In the genomic region with DNA sequence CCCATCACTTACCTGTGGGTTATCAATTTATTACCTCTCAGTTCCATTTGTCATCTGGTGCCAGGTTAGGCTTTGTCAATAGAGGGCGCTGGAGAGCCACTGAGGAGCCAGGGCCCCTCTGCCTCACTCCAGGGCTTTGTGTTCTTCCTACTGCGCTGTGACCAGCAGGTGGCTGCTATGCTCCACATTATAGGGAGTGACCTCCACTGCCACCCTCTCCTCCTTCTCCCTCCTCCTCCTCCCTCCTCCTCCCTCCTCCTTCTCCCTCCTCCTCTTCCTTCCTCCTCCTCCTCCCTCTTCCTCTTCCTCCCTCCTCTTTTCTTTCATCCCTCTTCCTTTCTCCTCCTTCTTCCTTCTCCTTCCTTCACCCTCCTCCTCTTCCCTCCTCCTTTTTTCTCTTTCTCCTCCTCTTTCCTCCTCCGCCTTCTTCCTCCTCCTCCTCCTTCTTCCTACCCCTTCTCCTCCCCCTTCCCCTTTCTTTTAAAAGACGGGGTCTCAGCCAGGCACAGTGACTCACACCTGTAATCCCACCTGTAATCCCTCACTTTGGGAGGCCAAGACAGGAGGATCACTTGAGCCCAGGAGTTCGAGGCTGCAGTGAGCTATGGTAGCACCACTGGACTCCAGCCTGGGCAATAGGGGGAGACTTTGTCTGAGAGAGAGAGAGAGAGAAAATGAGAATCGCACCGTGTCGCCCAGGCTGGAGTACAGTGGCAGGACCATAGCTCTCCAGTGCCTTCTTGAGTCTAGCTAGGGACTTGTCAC, we compare ENCODE assay signal across 8 cellular contexts. TPM values are rescaled to one million over a fixed set of nuclear protein-coding genes. Genes with fewer than 3 reads are reported as not detected.
A peak's percentile ranks its signal among the peaks of the same experiment; 100 is the strongest.
DNase-seq lines count a peak whose midpoint lies in the region; ATAC-seq and TF ChIP-seq lines count a peak whose summit lies in the region.

No MANE protein-coding gene starts in this region.

- no peak overlapping the region for H3K4me3 ChIP-seq in GM06990 (replicated peaks; ENCODE audit: low read depth, low read length)

- H3K27me3 ChIP-seq in GM06990 (replicated peaks; ENCODE audit: control insufficient read depth, insufficient read depth, low read length): no peaks in the 10 kb centered on the region

- peak; percentile 99 for TF ChIP-seq CTCF in GM06990 (IDR thresholded peaks at IDR 0.05; ENCODE audit: insufficient read depth, low read length, poor library complexity, severe bottlenecking)

- peak; percentile 60 for DNase-seq in GM06990 (ENCODE audit: extremely low read depth, insufficient read length)
- peak; percentile 80 to 93 (median 92) for DNase-seq in NCI-H1417 (lab: John Stamatoyannopoulos, UW)
- DNase-seq in SKM-1 (lab: John Stamatoyannopoulos, UW; ENCODE audit: unreplicated experiment): peak; percentile 75
- peak; percentile 89 for DNase-seq in activated naive CD4-positive, alpha-beta T cell treated with anti-CD3 and anti-CD28 coated beads, Interleukin-2, amount 50 U/mL, for 16 hours
- peak; percentile 91 for DNase-seq in Right ventricle myocardium superior
- DNase-seq in putamen (ENCODE audit: low spot score): peak; percentile 86

- ATAC-seq in HG02623 (IDR thresholded peaks at IDR 0.05; ENCODE audit: unreplicated experiment): peak; percentile 79
- ATAC-seq in Right ventricle myocardium superior (ENCODE audit: poor library complexity): peak; percentile 99
- no peak for ATAC-seq in GM18519 (IDR thresholded peaks at IDR 0.05; ENCODE audit: low FRiP score, unreplicated experiment)

- H3K36me3 ChIP-seq in GM06990 (ENCODE audit: control insufficient read depth, insufficient read depth, low read length): no peaks in the 10 kb centered on the region

- intact Hi-C loops in Right ventricle myocardium superior (cut with DNase I): loop anchor here (2.0 kb wide), 1 partner anchor 23 kb away; no protein-coding TSS in a partner anchor

RNA-seq across cellular contexts. Expression of a gene that starts 10.3 kb away (rescaled TPM):
- total RNA-seq in Right ventricle myocardium superior: not detected

RNA-seq across cellular contexts. Expression of a gene that starts 23.8 kb away (rescaled TPM):
- total RNA-seq in Right ventricle myocardium superior: 16.3 TPM

RNA-seq across cellular contexts. Expression of a gene that starts 27.7 kb away (rescaled TPM):
- not detected for total RNA-seq in Right ventricle myocardium superior

RNA-seq across cellular contexts. Expression of a gene that starts 45.9 kb away (rescaled TPM):
- total RNA-seq in Right ventricle myocardium superior: 1,337 TPM

RNA-seq across cellular contexts. Expression of a gene that starts 48.2 kb away (rescaled TPM):
- 2.9 TPM for total RNA-seq in Right ventricle myocardium superior
